ENCODE assay signal across 8 cellular contexts in genomic region chr19:41993612-41994483, GRCh38. TPM values are rescaled to one million over a fixed set of nuclear protein-coding genes. Genes with fewer than 3 reads are reported as not detected.
DNase-seq lines count a peak whose midpoint lies in the region; ATAC-seq and TF ChIP-seq lines count a peak whose summit lies in the region.

ATP1A3 (minus strand) TSS chr19:41994230; CDS start chr19:41994076, 154 bp downstream.

- no peak within 1 kb of the TSS for H2AFZ ChIP-seq in smooth muscle cell (ENCODE audit: low read depth)

- no peaks in the 10 kb centered on the region for H3K79me2 ChIP-seq in smooth muscle cell (ENCODE audit: low read depth)

- H3K4me3 Mint-ChIP-seq in T-helper 17 cell, result peak within 1 kb of the TSS; percentile 86

- no CpG with 5 or more reads among the region's 84 CpGs for WGBS in iPS DF 6.9 (ENCODE audit: insufficient coverage, insufficient read length)
- 6% methylated on average over 39 of the region's 84 CpGs for WGBS in smooth muscle cell (ENCODE audit: low lambda C conversion rate)

- peaks cover 13% of the 10 kb centered on the region for H3K27me3 Mint-ChIP-seq in T-helper 17 cell

- peaks cover 23% of the 10 kb centered on the region for H3K4me1 Mint-ChIP-seq in T-helper 17 cell

- POLR2A ChIA-PET in GM10248 (lab: Yijun Ruan, JAX), result no interaction called here

- no peaks in the 10 kb centered on the region for H3K36me3 ChIP-seq in iPS DF 6.9 (ENCODE audit: control insufficient read depth, insufficient read depth, low read length)
- no peaks in the 10 kb centered on the region for H3K36me3 ChIP-seq in smooth muscle cell (ENCODE audit: low read depth)

- H3K4me3 ChIP-seq in astrocyte of the cerebellum (ENCODE audit: low read depth, low read length), result peak within 1 kb of the TSS; percentile 23
- H3K4me3 ChIP-seq in iPS DF 6.9 (ENCODE audit: low read length), result peak within 1 kb of the TSS; percentile 40; the same call in 1 of the 2 replicates
- H3K4me3 ChIP-seq in smooth muscle cell, result peak within 1 kb of the TSS; percentile 49

- DNase-seq in GM10248 (ENCODE audit: extremely low spot score) (peak; percentile 82), NAMALWA (ENCODE audit: low spot score) (peak; percentile 89), T-helper 17 cell (peak; percentile 32 to 56 (median 53)), astrocyte of the cerebellum (ENCODE audit: low read depth) (no peak), iPS DF 6.9 (ENCODE audit: low read depth, low spot score) (no peak), smooth muscle cell (lab: John Stamatoyannopoulos, UW; ENCODE audit: unreplicated experiment) (no peak)

- H3K4me1 ChIP-seq in iPS DF 6.9 (ENCODE audit: control insufficient read depth, insufficient read depth, low read length), result peaks cover 6% of the 10 kb centered on the region; the same call in 1 of the 2 replicates
- peaks cover 4% of the 10 kb centered on the region for H3K4me1 ChIP-seq in smooth muscle cell (ENCODE audit: low read depth)

- peaks cover 13% of the 10 kb centered on the region for H3K36me3 Mint-ChIP-seq in T-helper 17 cell (ENCODE audit: low read depth)

- in situ Hi-C loops in astrocyte of the cerebellum (cut with HindIII; ENCODE audit: low sequenced_read_pairs), result no loop called here

- H4K20me1 ChIP-seq in smooth muscle cell (ENCODE audit: low read depth), result no peaks in the 10 kb centered on the region

- TF ChIP-seq CTCF in GM10248 (IDR thresholded peaks at IDR 0.05; ENCODE audit: control extremely low read depth, extremely low read depth, low read depth, missing control alignments) (no peak), astrocyte of the cerebellum (IDR thresholded peaks at IDR 0.05; ENCODE audit: low read depth, low read length, missing control alignments) (no peak), smooth muscle cell (IDR thresholded peaks at IDR 0.05; ENCODE audit: borderline replicate concordance, insufficient read depth, poor library complexity, severe bottlenecking) (no peak)

- H3K27me3 ChIP-seq in iPS DF 6.9 (ENCODE audit: control insufficient read depth, insufficient read depth, low read length) (peaks cover 11% of the 10 kb centered on the region; the same call in 1 of the 2 replicates), smooth muscle cell (ENCODE audit: low read depth) (peaks cover 72% of the 10 kb centered on the region)

- ATAC-seq in T-helper 17 cell (peak; percentile 83), GM19467 (IDR thresholded peaks at IDR 0.05; ENCODE audit: unreplicated experiment) (no peak), HG03095 (IDR thresholded peaks at IDR 0.05; ENCODE audit: unreplicated experiment) (no peak)

- H3K9ac ChIP-seq in smooth muscle cell (ENCODE audit: low read depth), result no peak within 1 kb of the TSS

- H3K4me2 ChIP-seq in smooth muscle cell, result peak within 1 kb of the TSS; percentile 92

- no peaks in the 10 kb centered on the region for H3K9me3 ChIP-seq in T-helper 17 cell (ENCODE audit: control insufficient read depth, low read length, poor library complexity, severe bottlenecking)
- H3K9me3 ChIP-seq in iPS DF 6.9 (ENCODE audit: control insufficient read depth, insufficient read depth, low read length), result no peaks in the 10 kb centered on the region
- H3K9me3 ChIP-seq in smooth muscle cell (replicated peaks; ENCODE audit: low read depth), result no peaks in the 10 kb centered on the region

- H3K27ac Mint-ChIP-seq in T-helper 17 cell, result peak within 1 kb of the TSS; percentile 81

- CTCF ChIA-PET in GM10248 (lab: Yijun Ruan, JAX), result no interaction called here

- H3K27ac ChIP-seq in iPS DF 6.9 (ENCODE audit: low read length) (no peak within 1 kb of the TSS), smooth muscle cell (ENCODE audit: low read depth) (no peak within 1 kb of the TSS)

- H3F3A ChIP-seq in smooth muscle cell (ENCODE audit: low read depth), result no peaks in the 10 kb centered on the region

RNA-seq across cellular contexts. Expression of gene ATP1A3, which starts in this region (rescaled TPM):
- 1 to 10 TPM; 2.2 to 4.9 TPM for total RNA-seq in T-helper 17 cell
- not detected in 2 replicates for total RNA-seq in smooth muscle cell
- polyA plus RNA-seq in smooth muscle cell, result not detected in 2 replicates

Comparison
In these comparisons a context has a peak if more than half of its experiments do, and no peak if none do; other contexts are left out.
1. DNase-seq: peak in GM10248 (single experiment), NAMALWA (single experiment) and T-helper 17 cell (3 of 3); none in astrocyte of the cerebellum (single experiment), iPS DF 6.9 (single experiment) and smooth muscle cell (single experiment).
2. Peak in every context shown above with its lines, with median percentiles within 50 percentile points of each other: H3K4me3 ChIP-seq.